In the genomic region with DNA sequence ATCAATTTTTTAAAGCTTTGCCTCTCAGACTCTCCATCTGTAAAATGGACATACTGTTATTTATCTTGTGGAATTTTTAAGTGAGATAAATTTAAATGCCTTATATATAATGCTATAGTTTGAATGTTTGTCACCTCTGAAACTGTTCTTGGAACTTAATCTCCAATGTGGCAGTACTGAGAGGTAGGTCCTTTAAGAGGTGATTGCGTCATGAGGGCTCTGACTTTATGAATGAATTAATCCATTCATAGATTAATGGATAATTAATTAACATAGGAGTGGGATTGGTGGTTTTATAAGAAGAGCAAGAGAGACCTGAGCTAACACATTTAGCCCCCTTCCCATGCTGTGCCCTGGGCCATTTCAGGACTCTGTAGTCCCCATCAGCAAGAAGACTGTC, we compare ENCODE assay signal across 11 cellular contexts.
"Had no signal": no experiment of that assay in that cellular context is flagged by ENCODE, and none has a peak within 500 bp of the region (broad histone marks: within the 10 kb centered on the region; RNA-seq: fewer than 3 reads in every experiment).

No MANE protein-coding gene starts in this region.

- H3K9ac ChIP-seq: GM23248 had no signal

- H2AFZ ChIP-seq: GM23248, GM23338 had no signal

- H3K4me3 ChIP-seq: GM23248, GM23338, HAP-1 had no signal

- H3K4me1 ChIP-seq: HAP-1 had no signal

- H3K27ac ChIP-seq: GM23248 had no signal

- FAIRE-seq: H1, H54 had no signal

- ATAC-seq: GM23338, HCT116 had no signal

- H3K4me2 ChIP-seq: GM23338 had no signal

- H3K36me3 ChIP-seq: HAP-1 had no signal

- DNase-seq: GM23248, GOT3, H7, H9, HCEC 1CT, HFFc6 had no signal

- H3K9me3 ChIP-seq: HAP-1 had no signal
